In genomic region chr20:22408521-22409402, GRCh38 we compare ENCODE assay signal across 31 cellular contexts.
"Had no signal": no experiment of that assay in that cellular context is flagged by ENCODE, and none has a peak within 500 bp of the region (broad histone marks: within the 10 kb centered on the region; RNA-seq: fewer than 3 reads in every experiment).

No MANE protein-coding gene starts in this region.

- H3K4me1 ChIP-seq: breast epithelium had no signal

- H3K36me3 ChIP-seq: breast epithelium, SJCRH30 had no signal

- H3K4me1 Mint-ChIP-seq: activated naive CD8-positive, alpha-beta T cell treated with anti-CD3 and anti-CD28 coated beads, Interleukin-2, amount 10 ng/mL, durations not matched to agents 7 days and 5 days had no signal

- H3K9me3 ChIP-seq: body of pancreas, breast epithelium, SJCRH30 had no signal

- H3K4me3 Mint-ChIP-seq: activated CD4-positive, alpha-beta T cell treated with anti-CD3 and anti-CD28 coated beads, Interleukin-2, amount 10 ng/mL, durations not matched to agents 24 days and 14 days; activated CD8-positive, alpha-beta T cell treated with anti-CD3 and anti-CD28 coated beads for 36 hours; activated naive CD4-positive, alpha-beta T cell treated with anti-CD3 and anti-CD28 coated beads, Interleukin-2, amount 50 U/mL, for 24 hours; activated naive CD8-positive, alpha-beta T cell treated with anti-CD3 and anti-CD28 coated beads, Interleukin-2, amount 10 ng/mL, durations not matched to agents 7 days and 5 days; activated T-cell treated with anti-CD3 and anti-CD28 coated beads, Interleukin-2, amount 50 U/mL, for 72 hours had no signal

- ATAC-seq: activated CD8-positive, alpha-beta T cell treated with anti-CD3 and anti-CD28 coated beads for 36 hours; activated T-cell treated with anti-CD3 and anti-CD28 coated beads, Interleukin-2, amount 50 U/mL, for 72 hours; body of pancreas had no signal

- H3K36me3 Mint-ChIP-seq: activated naive CD4-positive, alpha-beta T cell treated with anti-CD3 and anti-CD28 coated beads, Interleukin-2, amount 50 U/mL, for 24 hours; activated naive CD8-positive, alpha-beta T cell treated with anti-CD3 and anti-CD28 coated beads, Interleukin-2, amount 10 ng/mL, durations not matched to agents 7 days and 5 days had no signal

- H3K27ac ChIP-seq: body of pancreas, breast epithelium, SJCRH30, SK-N-MC had no signal

- DNase-seq: activated CD4-positive, alpha-beta T cell treated with anti-CD3 and anti-CD28 coated beads, Interleukin-2, amount 10 ng/mL, durations not matched to agents 24 days and 14 days; activated CD4-positive, alpha-beta T cell treated with anti-CD3 and anti-CD28 coated beads, Interleukin-2, amount 50 U/mL, for 4 hours; activated CD8-positive, alpha-beta T cell treated with anti-CD3 and anti-CD28 coated beads for 36 hours; activated gamma-delta T cell; activated naive CD4-positive, alpha-beta T cell treated with Interleukin-2 at 50 U/mL for 16 hours; activated naive CD8-positive, alpha-beta T cell treated with anti-CD3 and anti-CD28 coated beads, Interleukin-2, amount 10 ng/mL, durations not matched to agents 7 days and 5 days; activated T-cell treated with anti-CD3 and anti-CD28 coated beads, Interleukin-2, amount 50 U/mL, for 1 hour; activated T-cell treated with anti-CD3 and anti-CD28 coated beads, Interleukin-2, amount 50 U/mL, for 72 hours; body of pancreas; caudate nucleus; cerebellar nuclear complex; Kasumi-1; MM.1S; NCI-H1048; NCI-H1105 treated with DMSO at 0.1 percent for 48 hours; NCI-H1436; NCI-H1694 treated with DMSO at 0.1 percent for 48 hours; NCI-H2029; NCI-H510A; NCI-H526; NCI-H748 treated with DMSO at 0.1 percent for 48 hours; NK-92 treated with Interleukin-12 subunit alpha and Interleukin-12 subunit beta, amount 100 ng/mL, for 24 hours; SHP77; SJCRH30; T1000 had no signal

- H3K4me3 ChIP-seq: body of pancreas, breast epithelium, SJCRH30, SK-N-MC had no signal

- H3K27me3 Mint-ChIP-seq: activated CD4-positive, alpha-beta T cell treated with anti-CD3 and anti-CD28 coated beads, Interleukin-2, amount 10 ng/mL, durations not matched to agents 24 days and 14 days; activated naive CD8-positive, alpha-beta T cell treated with anti-CD3 and anti-CD28 coated beads, Interleukin-2, amount 10 ng/mL, durations not matched to agents 7 days and 5 days had no signal

- H3K27ac Mint-ChIP-seq: activated CD4-positive, alpha-beta T cell treated with anti-CD3 and anti-CD28 coated beads, Interleukin-2, amount 10 ng/mL, durations not matched to agents 24 days and 14 days; activated CD8-positive, alpha-beta T cell treated with anti-CD3 and anti-CD28 coated beads for 36 hours; activated naive CD4-positive, alpha-beta T cell treated with anti-CD3 and anti-CD28 coated beads, Interleukin-2, amount 50 U/mL, for 24 hours; activated naive CD8-positive, alpha-beta T cell treated with anti-CD3 and anti-CD28 coated beads, Interleukin-2, amount 10 ng/mL, durations not matched to agents 7 days and 5 days; activated T-cell treated with anti-CD3 and anti-CD28 coated beads, Interleukin-2, amount 50 U/mL, for 72 hours; activated T-helper 2 cell treated with anti-CD3 and anti-CD28 coated beads, Interferon-gamma antibody, Interleukin-2, Interleukin-4, amounts not matched to agents 10 μg/mL and 5 μg/mL and 100 μg/mL, durations not matched to agents 14 hours and 24 hours and 36 hours had no signal

- FAIRE-seq: astrocyte, TTC549 had no signal

- H3K27me3 ChIP-seq: body of pancreas, SJCRH30 had no signal
